In the genomic region with DNA sequence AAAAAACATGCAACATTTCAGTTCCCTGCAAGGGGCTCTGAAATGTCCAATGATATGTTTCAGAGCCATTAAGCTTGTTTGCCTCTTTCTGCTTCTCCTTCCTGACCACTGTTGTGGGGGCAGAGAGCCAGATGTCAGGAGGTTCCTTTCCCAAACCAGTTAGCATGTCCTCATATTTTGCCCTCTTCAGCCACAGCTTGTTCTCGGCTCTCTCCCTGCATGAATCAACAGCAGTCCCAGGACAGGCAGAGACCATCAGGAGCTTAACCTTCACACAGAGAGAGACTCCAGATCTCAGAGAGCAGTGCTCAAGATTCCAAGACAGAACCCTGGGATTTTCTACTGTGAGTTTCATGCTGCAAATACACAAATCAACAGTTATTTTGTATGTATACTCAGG, we compare ENCODE assay signal across 18 cellular contexts.
"Had no signal": no experiment of that assay in that cellular context is flagged by ENCODE, and none has a peak within 500 bp of the region (broad histone marks: within the 10 kb centered on the region; RNA-seq: fewer than 3 reads in every experiment).

No MANE protein-coding gene starts in this region.

- H3K4me1 ChIP-seq: ascending aorta, lower lobe of right lung, tibial artery, uterus had no signal

- H3K27ac ChIP-seq: ascending aorta, lower lobe of right lung, tibial artery, uterus had no signal

- DNase-seq: activated CD4-positive, alpha-beta T cell treated with anti-CD3 and anti-CD28 coated beads, Interleukin-2, amount 10 ng/mL, durations not matched to agents 7 days and 5 days; activated CD8-positive, alpha-beta T cell treated with anti-CD3 and anti-CD28 coated beads, Interleukin-2, amount 10 ng/mL, durations not matched to agents 7 days and 5 days; activated naive CD4-positive, alpha-beta T cell treated with anti-CD3 and anti-CD28 coated beads for 36 hours; activated T-cell treated with anti-CD3 and anti-CD28 coated beads, Interleukin-2, amount 50 U/mL, for 4 hours; cortex of kidney; left cardiac atrium; lower lobe of right lung; nucleus accumbens; retina; stimulated activated CD4-positive, alpha-beta T cell treated with anti-CD3 and anti-CD28 coated beads, Interleukin-2, amount 100 ng/mL, for 24 hours; stimulated activated naive CD4-positive, alpha-beta T cell treated with Interleukin-2 at 50 U/mL for 16 hours; substantia nigra; T-cell; T-helper 9 cell; tibial artery; uterus had no signal

- H3K4me3 ChIP-seq: ascending aorta, lower lobe of right lung, tibial artery, uterus had no signal

- H3K4me3 Mint-ChIP-seq: activated CD4-positive, alpha-beta T cell treated with anti-CD3 and anti-CD28 coated beads, Interleukin-2, amount 10 ng/mL, durations not matched to agents 7 days and 5 days; activated CD8-positive, alpha-beta T cell treated with anti-CD3 and anti-CD28 coated beads, Interleukin-2, amount 10 ng/mL, durations not matched to agents 7 days and 5 days; activated naive CD4-positive, alpha-beta T cell treated with anti-CD3 and anti-CD28 coated beads for 36 hours; activated T-cell treated with anti-CD3 and anti-CD28 coated beads, Interleukin-2, amount 50 U/mL, for 4 hours; natural killer cell treated with Interleukin-12 subunit alpha and Interleukin-12 subunit beta and Interleukin-15 and Interleukin-18, amount 100 ng/mL, for 72 hours; T-cell had no signal

- H3K36me3 ChIP-seq: uterus had no signal

- H3K27ac Mint-ChIP-seq: activated CD4-positive, alpha-beta T cell treated with anti-CD3 and anti-CD28 coated beads, Interleukin-2, amount 10 ng/mL, durations not matched to agents 7 days and 5 days; activated CD8-positive, alpha-beta T cell treated with anti-CD3 and anti-CD28 coated beads, Interleukin-2, amount 10 ng/mL, durations not matched to agents 7 days and 5 days; activated naive CD4-positive, alpha-beta T cell treated with anti-CD3 and anti-CD28 coated beads for 36 hours; natural killer cell treated with Interleukin-12 subunit alpha and Interleukin-12 subunit beta and Interleukin-15 and Interleukin-18, amount 100 ng/mL, for 72 hours; T-cell had no signal

- H3K27me3 Mint-ChIP-seq: activated CD4-positive, alpha-beta T cell treated with anti-CD3 and anti-CD28 coated beads, Interleukin-2, amount 10 ng/mL, durations not matched to agents 7 days and 5 days; natural killer cell treated with Interleukin-12 subunit alpha and Interleukin-12 subunit beta and Interleukin-15 and Interleukin-18, amount 100 ng/mL, for 72 hours; T-cell had no signal

- H3K4me1 Mint-ChIP-seq: activated CD4-positive, alpha-beta T cell treated with anti-CD3 and anti-CD28 coated beads, Interleukin-2, amount 10 ng/mL, durations not matched to agents 7 days and 5 days; T-cell had no signal

- H3K27me3 ChIP-seq: ascending aorta, tibial artery, uterus had no signal

- ATAC-seq: activated CD8-positive, alpha-beta T cell treated with anti-CD3 and anti-CD28 coated beads, Interleukin-2, amount 10 ng/mL, durations not matched to agents 7 days and 5 days; activated T-cell treated with anti-CD3 and anti-CD28 coated beads, Interleukin-2, amount 50 U/mL, for 4 hours; left cardiac atrium; lower lobe of right lung; natural killer cell treated with Interleukin-12 subunit alpha and Interleukin-12 subunit beta and Interleukin-15 and Interleukin-18, amount 100 ng/mL, for 72 hours; T-cell had no signal
